Comparison of ENCODE assay signal across 20 cellular contexts in genomic region chr6:108941281-108941680, GRCh38.
"Had no signal": no experiment of that assay in that cellular context is flagged by ENCODE, and none has a peak within 500 bp of the region (broad histone marks: within the 10 kb centered on the region; RNA-seq: fewer than 3 reads in every experiment).

No MANE protein-coding gene starts in this region.

- H3K4me3 Mint-ChIP-seq: stimulated activated naive CD8-positive, alpha-beta T cell treated with anti-CD3 and anti-CD28 coated beads, Interleukin-15, Interleukin-2, amounts not matched to agents 100 ng/mL and 50 ng/mL, for 24 hours; WTC11 had no signal

- H3K27me3 ChIP-seq: colonic mucosa, dorsolateral prefrontal cortex, esophagus squamous epithelium, heart left ventricle, tibial artery had no signal

- H3K27ac ChIP-seq: colonic mucosa, dorsolateral prefrontal cortex, esophagus squamous epithelium, prostate gland, tibial artery had no signal

- H3K27ac Mint-ChIP-seq: activated naive CD4-positive, alpha-beta T cell treated with anti-CD3 and anti-CD28 coated beads, Interleukin-2, amount 50 U/mL, for 72 hours; stimulated activated naive CD8-positive, alpha-beta T cell treated with anti-CD3 and anti-CD28 coated beads, Interleukin-15, Interleukin-2, amounts not matched to agents 100 ng/mL and 50 ng/mL, for 24 hours; WTC11 had no signal

- H3K27me3 Mint-ChIP-seq: effector memory CD8-positive, alpha-beta T cell; stimulated activated naive CD8-positive, alpha-beta T cell treated with anti-CD3 and anti-CD28 coated beads, Interleukin-15, Interleukin-2, amounts not matched to agents 100 ng/mL and 50 ng/mL, for 24 hours had no signal

- DNase-seq: activated CD4-positive, alpha-beta T cell treated with anti-CD3 and anti-CD28 coated beads, Interleukin-2, amount 50 U/mL, for 48 hours; activated gamma-delta T cell; activated T-cell treated with anti-CD3 and anti-CD28 coated beads, Interleukin-2, amount 50 U/mL, for 48 hours; colonic mucosa; dorsolateral prefrontal cortex; effector memory CD8-positive, alpha-beta T cell; esophagus squamous epithelium; heart left ventricle; left cardiac atrium; mesenchymal stem cell; mucosa of descending colon; right cardiac atrium; stimulated activated CD4-positive, alpha-beta T cell treated with anti-CD3 and anti-CD28 coated beads, Interleukin-12 subunit alpha, Interleukin-12 subunit beta, amount 100 ng/mL, for 4 hours; substantia nigra; T-helper 9 cell; tibial artery had no signal

- H3K4me3 ChIP-seq: colonic mucosa, dorsolateral prefrontal cortex, esophagus squamous epithelium, heart left ventricle, mucosa of descending colon, prostate gland, tibial artery had no signal

- H3K36me3 ChIP-seq: colonic mucosa, esophagus squamous epithelium, heart left ventricle, prostate gland, tibial artery had no signal

- ATAC-seq: activated naive CD4-positive, alpha-beta T cell treated with anti-CD3 and anti-CD28 coated beads, Interleukin-2, amount 50 U/mL, for 72 hours; effector memory CD8-positive, alpha-beta T cell; heart left ventricle; left cardiac atrium; right cardiac atrium; WTC11 had no signal

- H3K9me3 Mint-ChIP-seq: effector memory CD8-positive, alpha-beta T cell had no signal

- H3K4me1 ChIP-seq: colonic mucosa, prostate gland had no signal

- H3K9me3 ChIP-seq: colonic mucosa, esophagus squamous epithelium, heart left ventricle, mucosa of descending colon, prostate gland, tibial artery had no signal
